ENCODE assay signal across 23 cellular contexts in genomic region chr13:106513608-106514007, GRCh38. TPM values are rescaled to one million over a fixed set of nuclear protein-coding genes. Genes with fewer than 3 reads are reported as not detected.
DNase-seq lines count a peak whose midpoint lies in the region; ATAC-seq and TF ChIP-seq lines count a peak whose summit lies in the region.
"Had no signal": no experiment of that assay in that cellular context is flagged by ENCODE, and none has a peak within 500 bp of the region (broad histone marks: within the 10 kb centered on the region; RNA-seq: fewer than 3 reads in every experiment).

No MANE protein-coding gene starts in this region.

- H4K91ac ChIP-seq in H9 (ENCODE audit: insufficient read length, low read depth, low read length) = no peak overlapping the region

- no peaks in the 10 kb centered on the region for H3K79me1 ChIP-seq in H9 (ENCODE audit: insufficient read depth, low read depth, low read length, poor library complexity, severe bottlenecking)

- no peak overlapping the region for H2BK15ac ChIP-seq in H9 (ENCODE audit: low read depth, low read length)

- peak overlapping the region; percentile 5 to 85 (median 59); a peak in 5 of 7 replicates for H3K27ac Mint-ChIP-seq in H9
- peak overlapping the region; percentile 2 to 41 (median 7) for H3K27ac Mint-ChIP-seq in nephron
- H3K27ac Mint-ChIP-seq: activated CD8-positive, alpha-beta T cell treated with anti-CD3 and anti-CD28 coated beads for 36 hours; memory B cell; naive B cell had no signal

- H2AFZ ChIP-seq in H9 (ENCODE audit: low read length) = no peak overlapping the region

- H3K4ac ChIP-seq in H9 (ENCODE audit: low read depth, low read length) = no peak overlapping the region

- intact Hi-C loops in stomach (cut with DNase I; ENCODE audit: low total_unique reads) = no loop called here

- no peak overlapping the region for H4K5ac ChIP-seq in H9 (ENCODE audit: insufficient read length, low read depth, low read length)

- no peak overlapping the region for H2AK5ac ChIP-seq in H9 (ENCODE audit: insufficient read length, low read length)

- H2BK12ac ChIP-seq in H9 (ENCODE audit: insufficient read length, low read depth, low read length) = no peak overlapping the region

- no peak overlapping the region for H2BK20ac ChIP-seq in H9 (ENCODE audit: low read depth, low read length, poor library complexity, severe bottlenecking)

- H3K9me3 Mint-ChIP-seq in H9 (no peaks in the 10 kb centered on the region), nephron (no peaks in the 10 kb centered on the region)
- H3K9me3 Mint-ChIP-seq: activated CD8-positive, alpha-beta T cell treated with anti-CD3 and anti-CD28 coated beads for 36 hours; central memory CD8-positive, alpha-beta T cell; memory B cell; naive B cell had no signal

- DNase-seq in H9 (no peak), epithelial cell of prostate (ENCODE audit: low read depth, low spot score) (no peak), LoVo (ENCODE audit: low spot score) (no peak), stomach (no peak)
- DNase-seq: activated CD8-positive, alpha-beta T cell treated with anti-CD3 and anti-CD28 coated beads for 36 hours; activated T-cell treated with anti-CD3 and anti-CD28 coated beads for 4 hours; adrenal gland; BE2C; gastrocnemius medialis; KBM-7; naive B cell; NCI-H1694; ovary; right cardiac atrium; stimulated activated CD8-positive, alpha-beta memory T cell treated with anti-CD3 and anti-CD28 coated beads, Interleukin-4, amount 100 ng/mL, for 48 hours had no signal

- ATAC-seq in GM21390 (IDR thresholded peaks at IDR 0.05; ENCODE audit: unreplicated experiment) (no peak), GM18517 (IDR thresholded peaks at IDR 0.05; ENCODE audit: unreplicated experiment) (no peak)
- ATAC-seq: A549; activated CD8-positive, alpha-beta T cell treated with anti-CD3 and anti-CD28 coated beads for 36 hours; gastrocnemius medialis; right cardiac atrium; Right ventricle myocardium inferior had no signal

- no peak for TF ChIP-seq CTCF in H9 (conservative IDR thresholded peaks at IDR 0.05)
- no peak for TF ChIP-seq CTCF in nephron (IDR thresholded peaks at IDR 0.05; ENCODE audit: unreplicated experiment in 3 of 3)
- no peak for TF ChIP-seq CTCF in stomach (IDR thresholded peaks at IDR 0.05)

- H3K27me3 ChIP-seq in H9 (ENCODE audit: insufficient read depth, low read length) = no peaks in the 10 kb centered on the region
- H3K27me3 ChIP-seq in stomach = no peaks in the 10 kb centered on the region
- H3K27me3 ChIP-seq: adrenal gland, BE2C, gastrocnemius medialis, ovary had no signal

- H3K36me3 ChIP-seq in stomach = peaks cover 0 to 19% (median 16%) of the 10 kb centered on the region in 4 donors
- H3K36me3 ChIP-seq: adrenal gland, ovary had no signal

- H4K8ac ChIP-seq in H9 (replicated peaks; ENCODE audit: insufficient read length, low read depth, low read length) = no peak overlapping the region

- H3K23me2 ChIP-seq in H9 (ENCODE audit: insufficient read length, low read depth, low read length, poor library complexity, severe bottlenecking) = no peaks in the 10 kb centered on the region

- TF ChIP-seq EP300 in stomach (IDR thresholded peaks at IDR 0.05) = no peak

- H3K36me3 Mint-ChIP-seq in H9 (ENCODE audit: insufficient read depth in 1 of 3, low read depth in 3 of 3) = peaks cover 8 to 13% (median 11%) of the 10 kb centered on the region in 3 experiments; a peak in 6 of 7 replicates
- H3K36me3 Mint-ChIP-seq in nephron (ENCODE audit: low read depth) = peaks cover 54% of the 10 kb centered on the region
- H3K36me3 Mint-ChIP-seq: memory B cell, naive B cell had no signal

- no peak overlapping the region for H3K4me3 ChIP-seq in stomach
- H3K4me3 ChIP-seq: A549, adrenal gland, gastrocnemius medialis, ovary had no signal

- H3K4me3 Mint-ChIP-seq in H9 = peak overlapping the region in 1 of 2 experiments; percentile 30; a peak in 1 of 5 replicates
- no peak overlapping the region for H3K4me3 Mint-ChIP-seq in nephron
- H3K4me3 Mint-ChIP-seq: activated CD8-positive, alpha-beta T cell treated with anti-CD3 and anti-CD28 coated beads for 36 hours; central memory CD8-positive, alpha-beta T cell; memory B cell; naive B cell had no signal

- WGBS in H9 (ENCODE audit: extremely low coverage, insufficient read length, low lambda C conversion rate) = no CpG with 5 or more reads among the region's 4 CpGs
- 83 to 89% (median 87%) methylated on average over 4 of the region's 4 CpGs for WGBS in stomach, 5 donors

- H3K14ac ChIP-seq in H9 (ENCODE audit: insufficient read depth, low read length) = no peak overlapping the region

- H3K27me3 Mint-ChIP-seq in H9 (ENCODE audit: low read depth) (peaks cover 2% of the 10 kb centered on the region; the same call in 1 of the 2 replicates), nephron (ENCODE audit: low read depth) (no peaks in the 10 kb centered on the region)

- TF ChIP-seq POLR2A in stomach (IDR thresholded peaks at IDR 0.05) = no peak

- H3K18ac ChIP-seq in H9 (ENCODE audit: insufficient read length, low read depth, low read length) = no peak overlapping the region

- H3K9ac ChIP-seq in H9 (ENCODE audit: extremely low read depth, insufficient read length, low read length) = no peak overlapping the region

- peaks cover 46 to 50% of the 10 kb centered on the region in 2 experiments for H3K4me1 Mint-ChIP-seq in H9
- peaks cover 35% of the 10 kb centered on the region for H3K4me1 Mint-ChIP-seq in nephron
- H3K4me1 Mint-ChIP-seq: central memory CD8-positive, alpha-beta T cell; memory B cell; naive B cell had no signal

- H2BK120ac ChIP-seq in H9 (ENCODE audit: low read depth, low read length, poor library complexity, severe bottlenecking) = no peak overlapping the region

- H3K4me2 ChIP-seq in H9 (ENCODE audit: insufficient read depth, insufficient read length, low read length) = no peak overlapping the region

- H3K56ac ChIP-seq in H9 (ENCODE audit: insufficient read length, low read depth, low read length) = no peak overlapping the region

- no peaks in the 10 kb centered on the region for H3K9me3 ChIP-seq in H9 (ENCODE audit: control insufficient read depth, low read depth, low read length)
- no peaks in the 10 kb centered on the region for H3K9me3 ChIP-seq in stomach
- H3K9me3 ChIP-seq: A549, adrenal gland, gastrocnemius medialis, ovary had no signal

- no peaks in the 10 kb centered on the region; the same call in 1 of the 2 replicates for H3K79me2 ChIP-seq in H9 (ENCODE audit: insufficient read depth, low read length)

- no peaks in the 10 kb centered on the region for H4K20me1 ChIP-seq in H9 (ENCODE audit: control insufficient read depth, insufficient read depth, insufficient read length)

- H3K27ac ChIP-seq in H9 (ENCODE audit: insufficient read length, low read depth, low read length) = no peak overlapping the region
- H3K27ac ChIP-seq in angular gyrus (ENCODE audit: low read depth, low read length) = peak overlapping the region; percentile 6
- peak overlapping the region; percentile 43 for H3K27ac ChIP-seq in epithelial cell of prostate
- H3K27ac ChIP-seq in stomach = no peak overlapping the region
- H3K27ac ChIP-seq: A549, adrenal gland, ovary had no signal

- no peak overlapping the region for H3T11ph ChIP-seq in H9 (ENCODE audit: low read length)

- no peak overlapping the region for H2BK5ac ChIP-seq in H9 (ENCODE audit: insufficient read length, low read length)

- H3K23ac ChIP-seq in H9 (ENCODE audit: insufficient read length, low read depth, low read length) = no peak overlapping the region

- peaks cover 2% of the 10 kb centered on the region; the same call in 1 of the 2 replicates for H3K4me1 ChIP-seq in H9 (ENCODE audit: insufficient read depth, low read length)
- H3K4me1 ChIP-seq in stomach = peaks cover 0 to 20% (median 2%) of the 10 kb centered on the region in 4 donors
- H3K4me1 ChIP-seq: A549, adrenal gland had no signal

RNA-seq across cellular contexts. Expression of gene EFNB2, which starts 21.9 kb away (rescaled TPM):
- total RNA-seq in H9 (2021) = 12.7 and 12.9 TPM in 2 replicates
- total RNA-seq in stomach = 10 to 100 TPM; 11.6 to 48.7 (median 19.0) TPM
- 1 to 10 TPM; 3.0 to 7.3 (median 7.2) TPM for polyA plus RNA-seq in stomach

RNA-seq across cellular contexts. Expression of gene ARGLU1, which starts 54.3 kb away (rescaled TPM):
- 96.9 and 100 TPM in 2 replicates for total RNA-seq in H9 (2021)
- total RNA-seq in stomach = 100 to 1,000 TPM in 4 of 5 donors, 10 to 100 TPM in 1; 78.2 to 321 (median 129) TPM
- polyA plus RNA-seq in stomach = 10 to 100 TPM; 16.6 to 88.6 (median 17.9) TPM

Comparison
In these comparisons a context has a peak if more than half of its experiments do, and no peak if none do; other contexts are left out.
1. H3K27ac ChIP-seq: peak in angular gyrus (single experiment) and epithelial cell of prostate (single experiment); none in H9 (single experiment) and stomach (0 of 5).